ENCODE assay signal across 39 cellular contexts in genomic region chrX:105189093-105189492, GRCh38. TPM values are rescaled to one million over a fixed set of nuclear protein-coding genes. Genes with fewer than 3 reads are reported as not detected.
"Had no signal": no experiment of that assay in that cellular context is flagged by ENCODE, and none has a peak within 500 bp of the region (broad histone marks: within the 10 kb centered on the region; RNA-seq: fewer than 3 reads in every experiment).

No MANE protein-coding gene starts in this region.

- H3K9me3 ChIP-seq: ascending aorta had no signal

- H3K27me3 Mint-ChIP-seq: activated CD4-positive, alpha-beta memory T cell treated with anti-CD3 and anti-CD28 coated beads, Interleukin-2, amount 10 ng/mL, durations not matched to agents 7 days and 5 days; activated CD4-positive, alpha-beta T cell treated with anti-CD3 and anti-CD28 coated beads, Interleukin-2, amount 10 ng/mL, durations not matched to agents 7 days and 5 days; activated CD8-positive, alpha-beta memory T cell treated with anti-CD3 and anti-CD28 coated beads, Interleukin-2, amount 10 ng/mL, durations not matched to agents 7 days and 5 days; activated naive CD4-positive, alpha-beta T cell treated with anti-CD3 and anti-CD28 coated beads, Interleukin-2, amount 10 ng/mL, durations not matched to agents 7 days and 5 days; activated naive CD4-positive, alpha-beta T cell treated with anti-CD3 and anti-CD28 coated beads, Interleukin-2, amount 50 U/mL, for 24 hours; activated naive CD8-positive, alpha-beta T cell treated with anti-CD3 and anti-CD28 coated beads, Interleukin-2, amount 10 ng/mL, durations not matched to agents 7 days and 5 days; activated naive CD8-positive, alpha-beta T cell treated with anti-CD3 and anti-CD28 coated beads, Interleukin-2, amount 50 U/mL, for 24 hours; central memory CD8-positive, alpha-beta T cell had no signal

- H3K27ac Mint-ChIP-seq: activated CD4-positive, alpha-beta memory T cell treated with anti-CD3 and anti-CD28 coated beads, Interleukin-2, amount 10 ng/mL, durations not matched to agents 7 days and 5 days; activated CD4-positive, alpha-beta T cell treated with anti-CD3 and anti-CD28 coated beads for 36 hours; activated CD4-positive, alpha-beta T cell treated with anti-CD3 and anti-CD28 coated beads, Interleukin-2, amount 10 ng/mL, durations not matched to agents 7 days and 5 days; activated CD8-positive, alpha-beta memory T cell treated with anti-CD3 and anti-CD28 coated beads, Interleukin-2, amount 10 ng/mL, durations not matched to agents 7 days and 5 days; activated CD8-positive, alpha-beta T cell treated with anti-CD3 and anti-CD28 coated beads, Interleukin-2, amount 10 ng/mL, durations not matched to agents 7 days and 5 days; activated naive CD4-positive, alpha-beta T cell treated with anti-CD3 and anti-CD28 coated beads, Interleukin-2, amount 10 ng/mL, durations not matched to agents 7 days and 5 days; activated naive CD4-positive, alpha-beta T cell treated with anti-CD3 and anti-CD28 coated beads, Interleukin-2, amount 50 U/mL, for 24 hours; activated naive CD8-positive, alpha-beta T cell; activated naive CD8-positive, alpha-beta T cell treated with anti-CD3 and anti-CD28 coated beads, Interleukin-2, amount 10 ng/mL, durations not matched to agents 7 days and 5 days; activated naive CD8-positive, alpha-beta T cell treated with anti-CD3 and anti-CD28 coated beads, Interleukin-2, amount 50 U/mL, for 24 hours; activated T-cell treated with anti-CD3 and anti-CD28 coated beads, Interleukin-2, amount 50 U/mL, for 24 hours; brain; T-helper 1 cell treated with Interleukin-12 subunit alpha and Interleukin-12 subunit beta and Interleukin-4 antibody, amounts not matched to agents 30 μg/mL and 1 μg/mL, for 36 hours; T-helper 2 cell treated with Interferon-gamma antibody and Interleukin-4, amounts not matched to agents 5 μg/mL and 100 μg/mL, for 36 hours; WTC11 had no signal

- H3K27me3 ChIP-seq: ascending aorta, cardiac muscle cell had no signal

- DNase-seq: activated CD4-positive, alpha-beta memory T cell treated with anti-CD3 and anti-CD28 coated beads, Interleukin-2, amount 10 ng/mL, durations not matched to agents 7 days and 5 days; activated CD4-positive, alpha-beta T cell treated with anti-CD3 and anti-CD28 coated beads for 1 hour; activated CD4-positive, alpha-beta T cell treated with anti-CD3 and anti-CD28 coated beads for 36 hours; activated CD4-positive, alpha-beta T cell treated with anti-CD3 and anti-CD28 coated beads for 48 hours; activated CD4-positive, alpha-beta T cell treated with anti-CD3 and anti-CD28 coated beads, Interleukin-2, amount 10 ng/mL, durations not matched to agents 7 days and 5 days; activated CD4-positive, alpha-beta T cell treated with anti-CD3 and anti-CD28 coated beads, Interleukin-2, amount 50 U/mL, for 48 hours; activated CD4-positive, CD25-positive, alpha-beta regulatory T cell; activated CD8-positive, alpha-beta memory T cell treated with anti-CD3 and anti-CD28 coated beads for 24 hours; activated CD8-positive, alpha-beta memory T cell treated with anti-CD3 and anti-CD28 coated beads, Interleukin-2, amount 10 ng/mL, durations not matched to agents 7 days and 5 days; activated CD8-positive, alpha-beta memory T cell treated with anti-CD3 and anti-CD28 coated beads, Interleukin-2, amount 50 U/mL, for 48 hours; activated CD8-positive, alpha-beta T cell treated with anti-CD3 and anti-CD28 coated beads, Interleukin-2, amount 10 ng/mL, durations not matched to agents 7 days and 5 days; activated gamma-delta T cell; activated naive CD4-positive, alpha-beta T cell treated with anti-CD3 and anti-CD28 coated beads, Interleukin-2, amount 10 ng/mL, durations not matched to agents 7 days and 5 days; activated naive CD4-positive, alpha-beta T cell treated with Interleukin-2 at 50 U/mL for 16 hours; activated naive CD8-positive, alpha-beta T cell treated with anti-CD3 and anti-CD28 coated beads, Interleukin-2, amount 10 ng/mL, durations not matched to agents 7 days and 5 days; activated naive CD8-positive, alpha-beta T cell treated with anti-CD3 and anti-CD28 coated beads, Interleukin-2, amount 50 U/mL, for 24 hours; activated T-cell treated with anti-CD3 and anti-CD28 coated beads, Interleukin-2, amount 50 U/mL, for 24 hours; activated T-cell treated with anti-CD3 and anti-CD28 coated beads, Interleukin-2, amount 50 U/mL, for 48 hours; amygdala; anterior cingulate cortex; caudate nucleus; cerebellar nuclear complex; T-helper 1 cell; T-helper 2 cell; T-helper 9 cell; WERI-Rb-1 had no signal

- H3K4me1 Mint-ChIP-seq: activated CD4-positive, alpha-beta memory T cell treated with anti-CD3 and anti-CD28 coated beads, Interleukin-2, amount 10 ng/mL, durations not matched to agents 7 days and 5 days; activated CD4-positive, alpha-beta T cell treated with anti-CD3 and anti-CD28 coated beads for 36 hours; activated CD4-positive, alpha-beta T cell treated with anti-CD3 and anti-CD28 coated beads, Interleukin-2, amount 10 ng/mL, durations not matched to agents 7 days and 5 days; activated CD8-positive, alpha-beta memory T cell treated with anti-CD3 and anti-CD28 coated beads, Interleukin-2, amount 10 ng/mL, durations not matched to agents 7 days and 5 days; activated naive CD4-positive, alpha-beta T cell treated with anti-CD3 and anti-CD28 coated beads, Interleukin-2, amount 10 ng/mL, durations not matched to agents 7 days and 5 days; activated naive CD4-positive, alpha-beta T cell treated with anti-CD3 and anti-CD28 coated beads, Interleukin-2, amount 50 U/mL, for 24 hours; activated naive CD8-positive, alpha-beta T cell treated with anti-CD3 and anti-CD28 coated beads, Interleukin-2, amount 10 ng/mL, durations not matched to agents 7 days and 5 days; activated naive CD8-positive, alpha-beta T cell treated with anti-CD3 and anti-CD28 coated beads, Interleukin-2, amount 50 U/mL, for 24 hours; brain; central memory CD8-positive, alpha-beta T cell; WTC11 had no signal

- ATAC-seq: activated CD4-positive, alpha-beta T cell treated with anti-CD3 and anti-CD28 coated beads for 36 hours; activated CD4-positive, CD25-positive, alpha-beta regulatory T cell treated with anti-CD3 and anti-CD28 coated beads, Interleukin-2, amount 50 U/mL, for 24 hours; activated CD8-positive, alpha-beta memory T cell treated with anti-CD3 and anti-CD28 coated beads, Interleukin-2, amount 10 ng/mL, durations not matched to agents 7 days and 5 days; activated CD8-positive, alpha-beta T cell treated with anti-CD3 and anti-CD28 coated beads, Interleukin-2, amount 10 ng/mL, durations not matched to agents 7 days and 5 days; activated naive CD8-positive, alpha-beta T cell treated with anti-CD3 and anti-CD28 coated beads, Interleukin-2, amount 50 U/mL, for 24 hours; WTC11 had no signal

- H3K4me3 ChIP-seq: ascending aorta, cardiac muscle cell had no signal

- H3K36me3 Mint-ChIP-seq: activated CD8-positive, alpha-beta memory T cell treated with anti-CD3 and anti-CD28 coated beads, Interleukin-2, amount 10 ng/mL, durations not matched to agents 7 days and 5 days; activated naive CD4-positive, alpha-beta T cell treated with anti-CD3 and anti-CD28 coated beads, Interleukin-2, amount 10 ng/mL, durations not matched to agents 7 days and 5 days; activated naive CD4-positive, alpha-beta T cell treated with anti-CD3 and anti-CD28 coated beads, Interleukin-2, amount 50 U/mL, for 24 hours; activated naive CD8-positive, alpha-beta T cell; activated naive CD8-positive, alpha-beta T cell treated with anti-CD3 and anti-CD28 coated beads, Interleukin-2, amount 10 ng/mL, durations not matched to agents 7 days and 5 days; brain; WTC11 had no signal

- H3K27ac ChIP-seq: ascending aorta, cardiac muscle cell, WERI-Rb-1 had no signal

- H3K36me3 ChIP-seq: ascending aorta, cardiac muscle cell, WERI-Rb-1 had no signal

- FAIRE-seq: bronchial epithelial cell had no signal

- H3K4me3 Mint-ChIP-seq: activated CD4-positive, alpha-beta memory T cell treated with anti-CD3 and anti-CD28 coated beads, Interleukin-2, amount 10 ng/mL, durations not matched to agents 7 days and 5 days; activated CD4-positive, alpha-beta T cell treated with anti-CD3 and anti-CD28 coated beads for 36 hours; activated CD4-positive, alpha-beta T cell treated with anti-CD3 and anti-CD28 coated beads, Interleukin-2, amount 10 ng/mL, durations not matched to agents 7 days and 5 days; activated CD8-positive, alpha-beta memory T cell treated with anti-CD3 and anti-CD28 coated beads, Interleukin-2, amount 10 ng/mL, durations not matched to agents 7 days and 5 days; activated CD8-positive, alpha-beta T cell treated with anti-CD3 and anti-CD28 coated beads, Interleukin-2, amount 10 ng/mL, durations not matched to agents 7 days and 5 days; activated naive CD4-positive, alpha-beta T cell treated with anti-CD3 and anti-CD28 coated beads, Interleukin-2, amount 10 ng/mL, durations not matched to agents 7 days and 5 days; activated naive CD4-positive, alpha-beta T cell treated with anti-CD3 and anti-CD28 coated beads, Interleukin-2, amount 50 U/mL, for 24 hours; activated naive CD8-positive, alpha-beta T cell; activated naive CD8-positive, alpha-beta T cell treated with anti-CD3 and anti-CD28 coated beads, Interleukin-2, amount 10 ng/mL, durations not matched to agents 7 days and 5 days; activated naive CD8-positive, alpha-beta T cell treated with anti-CD3 and anti-CD28 coated beads, Interleukin-2, amount 50 U/mL, for 24 hours; activated T-cell treated with anti-CD3 and anti-CD28 coated beads, Interleukin-2, amount 50 U/mL, for 24 hours; brain; central memory CD8-positive, alpha-beta T cell; T-helper 1 cell treated with Interleukin-12 subunit alpha and Interleukin-12 subunit beta and Interleukin-4 antibody, amounts not matched to agents 30 μg/mL and 1 μg/mL, for 36 hours; T-helper 2 cell treated with Interferon-gamma antibody and Interleukin-4, amounts not matched to agents 5 μg/mL and 100 μg/mL, for 36 hours; WTC11 had no signal

- H3K9me3 Mint-ChIP-seq: activated CD4-positive, alpha-beta memory T cell treated with anti-CD3 and anti-CD28 coated beads, Interleukin-2, amount 10 ng/mL, durations not matched to agents 7 days and 5 days; activated CD4-positive, alpha-beta T cell treated with anti-CD3 and anti-CD28 coated beads, Interleukin-2, amount 10 ng/mL, durations not matched to agents 7 days and 5 days; activated naive CD4-positive, alpha-beta T cell treated with anti-CD3 and anti-CD28 coated beads, Interleukin-2, amount 10 ng/mL, durations not matched to agents 7 days and 5 days; activated naive CD4-positive, alpha-beta T cell treated with anti-CD3 and anti-CD28 coated beads, Interleukin-2, amount 50 U/mL, for 24 hours; activated naive CD8-positive, alpha-beta T cell treated with anti-CD3 and anti-CD28 coated beads, Interleukin-2, amount 10 ng/mL, durations not matched to agents 7 days and 5 days; activated naive CD8-positive, alpha-beta T cell treated with anti-CD3 and anti-CD28 coated beads, Interleukin-2, amount 50 U/mL, for 24 hours; activated T-cell treated with anti-CD3 and anti-CD28 coated beads, Interleukin-2, amount 50 U/mL, for 24 hours; brain; central memory CD8-positive, alpha-beta T cell; T-helper 1 cell treated with Interleukin-12 subunit alpha and Interleukin-12 subunit beta and Interleukin-4 antibody, amounts not matched to agents 30 μg/mL and 1 μg/mL, for 36 hours; T-helper 2 cell treated with Interferon-gamma antibody and Interleukin-4, amounts not matched to agents 5 μg/mL and 100 μg/mL, for 36 hours; WTC11 had no signal

- H3K4me1 ChIP-seq: ascending aorta had no signal

RNA-seq across cellular contexts. Expression of gene TEX13A, which starts 31.4 kb away (rescaled TPM):
- total RNA-seq: activated CD4-positive, alpha-beta memory T cell treated with anti-CD3 and anti-CD28 coated beads, Interleukin-2, amount 10 ng/mL, durations not matched to agents 7 days and 5 days; activated CD4-positive, alpha-beta T cell treated with anti-CD3 and anti-CD28 coated beads for 36 hours; activated CD4-positive, alpha-beta T cell treated with anti-CD3 and anti-CD28 coated beads, Interleukin-2, amount 10 ng/mL, durations not matched to agents 7 days and 5 days; activated CD8-positive, alpha-beta memory T cell treated with anti-CD3 and anti-CD28 coated beads, Interleukin-2, amount 10 ng/mL, durations not matched to agents 7 days and 5 days; activated CD8-positive, alpha-beta T cell treated with anti-CD3 and anti-CD28 coated beads, Interleukin-2, amount 10 ng/mL, durations not matched to agents 7 days and 5 days; activated naive CD8-positive, alpha-beta T cell treated with anti-CD3 and anti-CD28 coated beads, Interleukin-2, amount 10 ng/mL, durations not matched to agents 7 days and 5 days; ascending aorta; bronchial epithelial cell; cardiac muscle cell; chondrocyte had no signal
- polyA plus RNA-seq: adipose tissue, cardiac muscle cell had no signal
